Comparison of ENCODE assay signal across 1 cellular context in genomic region chr15:84752195-84752594, GRCh38.
TF ChIP-seq lines count a peak whose summit lies in the region.

No MANE protein-coding gene starts in this region.

TF ChIP-seq in GM12878, 131 proteins besides CTCF, POLR2A, EP300 and RAD21:
- no peak for TF ChIP-seq ZBED1 (IDR thresholded peaks at IDR 0.05; ENCODE audit: borderline replicate concordance)
- no peak for TF ChIP-seq RELA (IDR thresholded peaks at IDR 0.05; ENCODE audit: borderline replicate concordance, partially characterized antibody)
- TF ChIP-seq KLF5 (IDR thresholded peaks at IDR 0.05; ENCODE audit: partially characterized antibody): no peak
- TF ChIP-seq GABPA (IDR thresholded peaks at IDR 0.05; ENCODE audit: low read depth): no peak
- no peak for TF ChIP-seq REST (IDR thresholded peaks at IDR 0.05; ENCODE audit: low read depth, low read length)
- TF ChIP-seq NBN (IDR thresholded peaks at IDR 0.05): no peak
- no peak for TF ChIP-seq TBL1XR1 (IDR thresholded peaks at IDR 0.05; ENCODE audit: low read depth, low read length)
- TF ChIP-seq HDAC6 (IDR thresholded peaks at IDR 0.05; ENCODE audit: unreplicated experiment): no peak
- no peak for TF ChIP-seq ASH2L (IDR thresholded peaks at IDR 0.05; ENCODE audit: borderline replicate concordance, low read depth)
- no peak for TF ChIP-seq USF2 (IDR thresholded peaks at IDR 0.05; ENCODE audit: borderline replicate concordance, low read depth, low read length)
- TF ChIP-seq PML (IDR thresholded peaks at IDR 0.05; ENCODE audit: low read length): no peak
TF ChIP-seq in GM12878: peak in this region for 0.
